1 cellular context compared by ENCODE assay signal in the genomic region with DNA sequence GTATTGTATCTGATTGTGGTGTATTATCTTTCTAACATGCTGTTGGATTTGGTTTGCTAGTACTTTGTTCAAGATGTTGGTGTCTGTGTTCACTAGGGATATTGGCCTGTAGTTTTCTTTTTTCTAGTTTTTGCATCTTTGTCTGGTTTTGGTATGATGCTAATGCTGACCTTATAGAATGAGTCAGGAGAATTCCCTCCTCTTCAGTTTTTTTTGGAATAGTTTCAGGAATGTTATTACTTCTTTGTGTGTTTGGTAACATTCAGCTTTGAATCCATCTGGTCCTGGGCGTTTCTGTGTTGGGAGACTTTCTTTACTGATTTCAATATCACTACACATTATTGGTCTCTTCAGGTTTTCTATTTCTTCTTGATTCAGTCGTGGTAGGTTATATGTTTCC.
TF ChIP-seq lines count a peak whose summit lies in the region.

No MANE protein-coding gene starts in this region.

TF ChIP-seq in GM23338, 12 proteins besides CTCF, POLR2A, EP300 and RAD21 (continued from another document):
- TF ChIP-seq, protein P1, sequence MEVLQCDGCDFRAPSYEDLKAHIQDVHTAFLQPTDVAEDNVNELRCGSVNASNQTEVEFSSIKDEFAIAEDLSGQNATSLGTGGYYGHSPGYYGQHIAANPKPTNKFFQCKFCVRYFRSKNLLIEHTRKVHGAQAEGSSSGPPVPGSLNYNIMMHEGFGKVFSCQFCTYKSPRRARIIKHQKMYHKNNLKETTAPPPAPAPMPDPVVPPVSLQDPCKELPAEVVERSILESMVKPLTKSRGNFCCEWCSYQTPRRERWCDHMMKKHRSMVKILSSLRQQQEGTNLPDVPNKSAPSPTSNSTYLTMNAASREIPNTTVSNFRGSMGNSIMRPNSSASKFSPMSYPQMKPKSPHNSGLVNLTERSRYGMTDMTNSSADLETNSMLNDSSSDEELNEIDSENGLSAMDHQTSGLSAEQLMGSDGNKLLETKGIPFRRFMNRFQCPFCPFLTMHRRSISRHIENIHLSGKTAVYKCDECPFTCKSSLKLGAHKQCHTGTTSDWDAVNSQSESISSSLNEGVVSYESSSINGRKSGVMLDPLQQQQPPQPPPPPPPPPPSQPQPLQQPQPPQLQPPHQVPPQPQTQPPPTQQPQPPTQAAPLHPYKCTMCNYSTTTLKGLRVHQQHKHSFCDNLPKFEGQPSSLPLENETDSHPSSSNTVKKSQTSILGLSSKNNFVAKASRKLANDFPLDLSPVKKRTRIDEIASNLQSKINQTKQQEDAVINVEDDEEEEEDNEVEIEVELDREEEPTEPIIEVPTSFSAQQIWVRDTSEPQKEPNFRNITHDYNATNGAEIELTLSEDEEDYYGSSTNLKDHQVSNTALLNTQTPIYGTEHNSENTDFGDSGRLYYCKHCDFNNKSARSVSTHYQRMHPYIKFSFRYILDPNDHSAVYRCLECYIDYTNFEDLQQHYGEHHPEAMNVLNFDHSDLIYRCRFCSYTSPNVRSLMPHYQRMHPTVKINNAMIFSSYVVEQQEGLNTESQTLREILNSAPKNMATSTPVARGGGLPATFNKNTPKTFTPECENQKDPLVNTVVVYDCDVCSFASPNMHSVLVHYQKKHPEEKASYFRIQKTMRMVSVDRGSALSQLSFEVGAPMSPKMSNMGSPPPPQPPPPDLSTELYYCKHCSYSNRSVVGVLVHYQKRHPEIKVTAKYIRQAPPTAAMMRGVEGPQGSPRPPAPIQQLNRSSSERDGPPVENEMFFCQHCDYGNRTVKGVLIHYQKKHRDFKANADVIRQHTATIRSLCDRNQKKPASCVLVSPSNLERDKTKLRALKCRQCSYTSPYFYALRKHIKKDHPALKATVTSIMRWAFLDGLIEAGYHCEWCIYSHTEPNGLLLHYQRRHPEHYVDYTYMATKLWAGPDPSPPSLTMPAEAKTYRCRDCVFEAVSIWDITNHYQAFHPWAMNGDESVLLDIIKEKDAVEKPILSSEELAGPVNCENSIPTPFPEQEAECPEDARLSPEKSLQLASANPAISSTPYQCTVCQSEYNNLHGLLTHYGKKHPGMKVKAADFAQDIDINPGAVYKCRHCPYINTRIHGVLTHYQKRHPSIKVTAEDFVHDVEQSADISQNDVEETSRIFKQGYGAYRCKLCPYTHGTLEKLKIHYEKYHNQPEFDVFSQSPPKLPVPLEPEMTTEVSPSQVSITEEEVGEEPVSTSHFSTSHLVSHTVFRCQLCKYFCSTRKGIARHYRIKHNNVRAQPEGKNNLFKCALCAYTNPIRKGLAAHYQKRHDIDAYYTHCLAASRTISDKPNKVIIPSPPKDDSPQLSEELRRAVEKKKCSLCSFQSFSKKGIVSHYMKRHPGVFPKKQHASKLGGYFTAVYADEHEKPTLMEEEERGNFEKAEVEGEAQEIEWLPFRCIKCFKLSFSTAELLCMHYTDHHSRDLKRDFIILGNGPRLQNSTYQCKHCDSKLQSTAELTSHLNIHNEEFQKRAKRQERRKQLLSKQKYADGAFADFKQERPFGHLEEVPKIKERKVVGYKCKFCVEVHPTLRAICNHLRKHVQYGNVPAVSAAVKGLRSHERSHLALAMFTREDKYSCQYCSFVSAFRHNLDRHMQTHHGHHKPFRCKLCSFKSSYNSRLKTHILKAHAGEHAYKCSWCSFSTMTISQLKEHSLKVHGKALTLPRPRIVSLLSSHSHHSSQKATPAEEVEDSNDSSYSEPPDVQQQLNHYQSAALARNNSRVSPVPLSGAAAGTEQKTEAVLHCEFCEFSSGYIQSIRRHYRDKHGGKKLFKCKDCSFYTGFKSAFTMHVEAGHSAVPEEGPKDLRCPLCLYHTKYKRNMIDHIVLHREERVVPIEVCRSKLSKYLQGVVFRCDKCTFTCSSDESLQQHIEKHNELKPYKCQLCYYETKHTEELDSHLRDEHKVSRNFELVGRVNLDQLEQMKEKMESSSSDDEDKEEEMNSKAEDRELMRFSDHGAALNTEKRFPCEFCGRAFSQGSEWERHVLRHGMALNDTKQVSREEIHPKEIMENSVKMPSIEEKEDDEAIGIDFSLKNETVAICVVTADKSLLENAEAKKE (CRISPR knock-in tag; IDR thresholded peaks at IDR 0.05): no peak
- TF ChIP-seq ZNF114 (CRISPR knock-in tag; IDR thresholded peaks at IDR 0.05) (no peak), EZH2phosphoT487 (IDR thresholded peaks at IDR 0.05; ENCODE audit: unreplicated experiment) (no peak)
